ENCODE assay signal across 15 cellular contexts in the genomic region with DNA sequence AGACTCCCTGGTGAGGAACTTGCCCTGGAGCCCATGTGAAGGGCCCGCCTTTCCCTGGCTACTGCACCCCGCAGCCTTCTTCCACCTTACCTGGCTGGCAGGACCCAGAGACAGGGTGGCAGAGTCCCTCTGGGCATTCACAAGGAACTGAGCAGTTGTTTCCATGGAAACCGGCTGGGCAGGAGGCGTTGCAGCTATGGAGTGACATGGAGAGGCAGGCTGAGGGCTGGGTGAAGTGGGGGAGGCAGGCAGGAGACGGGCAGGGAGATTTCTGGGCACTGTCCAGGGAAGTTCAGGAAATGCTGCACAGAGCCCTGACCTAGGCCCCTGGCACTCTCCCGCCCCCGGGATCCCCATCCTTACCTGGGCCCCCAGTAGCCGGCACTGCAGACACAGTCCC. TPM values are rescaled to one million over a fixed set of nuclear protein-coding genes. Genes with fewer than 3 reads are reported as not detected.
DNase-seq lines count a peak whose midpoint lies in the region; ATAC-seq lines count a peak whose summit lies in the region.
"Had no signal": no experiment of that assay in that cellular context is flagged by ENCODE, and none has a peak within 500 bp of the region (broad histone marks: within the 10 kb centered on the region; RNA-seq: fewer than 3 reads in every experiment).

No MANE protein-coding gene starts in this region.

- no peak for ATAC-seq in stimulated activated effector memory CD8-positive, alpha-beta T cell treated with anti-CD3 and anti-CD28 coated beads, Interleukin-12 subunit alpha, Interleukin-12 subunit beta, amount 100 ng/mL, for 72 hours
- ATAC-seq in GM21737 (IDR thresholded peaks at IDR 0.05; ENCODE audit: unreplicated experiment), result no peak
- ATAC-seq: activated naive CD4-positive, alpha-beta T cell treated with anti-CD3 and anti-CD28 coated beads, Interleukin-2, amount 50 U/mL, for 72 hours; foreskin keratinocyte had no signal

- DNase-seq in activated naive CD4-positive, alpha-beta T cell treated with anti-CD3 and anti-CD28 coated beads for 36 hours, result no peak
- no peak for DNase-seq in activated naive CD4-positive, alpha-beta T cell (lab: John Stamatoyannopoulos, UW)
- DNase-seq in NCI-H2196 treated with DMSO at 0.1 percent for 48 hours (lab: John Stamatoyannopoulos, UW; ENCODE audit: unreplicated experiment) (peak; percentile 26), iPS-NIHi11 (ENCODE audit: low spot score) (peak; percentile 54), cerebellar cortex (ENCODE audit: low spot score) (no peak), hepatic stellate cell (ENCODE audit: low spot score) (no peak)
- no peak for DNase-seq in stimulated activated effector memory CD8-positive, alpha-beta T cell treated with anti-CD3 and anti-CD28 coated beads, Interleukin-12 subunit alpha, Interleukin-12 subunit beta, amount 100 ng/mL, for 72 hours (ENCODE audit: low spot score in 2 of 2)
- DNase-seq: foreskin keratinocyte; GOT3; MV-4-11; NCI-H774; stimulated activated naive CD4-positive, alpha-beta T cell treated with Interleukin-2 at 50 U/mL for 16 hours had no signal

- peaks cover 7% of the 10 kb centered on the region for H3K4me1 Mint-ChIP-seq in activated naive CD4-positive, alpha-beta T cell treated with anti-CD3 and anti-CD28 coated beads for 36 hours (ENCODE audit: low read depth)
- H3K4me1 Mint-ChIP-seq in stimulated activated effector memory CD8-positive, alpha-beta T cell treated with anti-CD3 and anti-CD28 coated beads, Interleukin-12 subunit alpha, Interleukin-12 subunit beta, amount 100 ng/mL, for 72 hours, result peaks cover 8% of the 10 kb centered on the region

- H3K4me3 Mint-ChIP-seq in activated naive CD4-positive, alpha-beta T cell treated with anti-CD3 and anti-CD28 coated beads for 36 hours, result no peak overlapping the region
- H3K4me3 Mint-ChIP-seq in stimulated activated effector memory CD8-positive, alpha-beta T cell treated with anti-CD3 and anti-CD28 coated beads, Interleukin-12 subunit alpha, Interleukin-12 subunit beta, amount 100 ng/mL, for 72 hours, result no peak overlapping the region
- H3K4me3 Mint-ChIP-seq: T-helper 1 cell treated with Interleukin-12 subunit alpha and Interleukin-12 subunit beta and Interleukin-4 antibody, amounts not matched to agents 30 μg/mL and 1 μg/mL, for 36 hours had no signal

- no peaks in the 10 kb centered on the region for H3K9me3 Mint-ChIP-seq in activated naive CD4-positive, alpha-beta T cell treated with anti-CD3 and anti-CD28 coated beads for 36 hours
- no peaks in the 10 kb centered on the region for H3K9me3 Mint-ChIP-seq in stimulated activated effector memory CD8-positive, alpha-beta T cell treated with anti-CD3 and anti-CD28 coated beads, Interleukin-12 subunit alpha, Interleukin-12 subunit beta, amount 100 ng/mL, for 72 hours
- H3K9me3 Mint-ChIP-seq: activated naive CD4-positive, alpha-beta T cell treated with anti-CD3 and anti-CD28 coated beads, Interleukin-2, amount 50 U/mL, for 72 hours; T-helper 1 cell treated with Interleukin-12 subunit alpha and Interleukin-12 subunit beta and Interleukin-4 antibody, amounts not matched to agents 30 μg/mL and 1 μg/mL, for 36 hours had no signal

- intact Hi-C loops in activated naive CD4-positive, alpha-beta T cell treated with anti-CD3 and anti-CD28 coated beads for 36 hours (cut with micrococcal nuclease), result no loop called here

- CTCF ChIA-PET in activated naive CD4-positive, alpha-beta T cell treated with anti-CD3 and anti-CD28 coated beads for 36 hours (lab: Charles Lee), result interaction anchor here (1.1 to 1.6 kb wide), 2 partner anchors 9 to 10 kb away, joined by 4 read pairs; no protein-coding TSS in a partner anchor

- peak overlapping the region; percentile 19 for H3K27ac Mint-ChIP-seq in activated naive CD4-positive, alpha-beta T cell treated with anti-CD3 and anti-CD28 coated beads for 36 hours
- H3K27ac Mint-ChIP-seq in stimulated activated effector memory CD8-positive, alpha-beta T cell treated with anti-CD3 and anti-CD28 coated beads, Interleukin-12 subunit alpha, Interleukin-12 subunit beta, amount 100 ng/mL, for 72 hours, result peak overlapping the region; percentile 58
- H3K27ac Mint-ChIP-seq: T-helper 1 cell treated with Interleukin-12 subunit alpha and Interleukin-12 subunit beta and Interleukin-4 antibody, amounts not matched to agents 30 μg/mL and 1 μg/mL, for 36 hours had no signal

- H3K27me3 Mint-ChIP-seq in activated naive CD4-positive, alpha-beta T cell treated with anti-CD3 and anti-CD28 coated beads for 36 hours (ENCODE audit: low read depth), result no peaks in the 10 kb centered on the region

- no peaks in the 10 kb centered on the region for H3K36me3 Mint-ChIP-seq in activated naive CD4-positive, alpha-beta T cell treated with anti-CD3 and anti-CD28 coated beads for 36 hours (ENCODE audit: low read depth)
- H3K36me3 Mint-ChIP-seq in stimulated activated effector memory CD8-positive, alpha-beta T cell treated with anti-CD3 and anti-CD28 coated beads, Interleukin-12 subunit alpha, Interleukin-12 subunit beta, amount 100 ng/mL, for 72 hours, result peaks cover 6% of the 10 kb centered on the region
- H3K36me3 Mint-ChIP-seq: activated naive CD4-positive, alpha-beta T cell treated with anti-CD3 and anti-CD28 coated beads, Interleukin-2, amount 50 U/mL, for 72 hours had no signal

RNA-seq across cellular contexts. Expression of a gene that starts 6.0 kb away (rescaled TPM):
- under 1 TPM; 0.43 to 0.57 TPM for total RNA-seq in activated naive CD4-positive, alpha-beta T cell treated with anti-CD3 and anti-CD28 coated beads for 36 hours
- total RNA-seq: foreskin keratinocyte had no signal

RNA-seq across cellular contexts. Expression of a gene that starts 10.1 kb away (rescaled TPM):
- 1 to 10 TPM; 1.0 to 1.1 TPM for total RNA-seq in activated naive CD4-positive, alpha-beta T cell treated with anti-CD3 and anti-CD28 coated beads for 36 hours

RNA-seq across cellular contexts. Expression of a gene that starts 10.9 kb away (rescaled TPM):
- under 1 TPM; 0.12 to 0.14 TPM for total RNA-seq in activated naive CD4-positive, alpha-beta T cell treated with anti-CD3 and anti-CD28 coated beads for 36 hours

RNA-seq across cellular contexts. Expression of a gene that starts 45.1 kb away (rescaled TPM):
- total RNA-seq in activated naive CD4-positive, alpha-beta T cell treated with anti-CD3 and anti-CD28 coated beads for 36 hours, result 100 to 1,000 TPM; 458 to 479 TPM

Comparison
In these comparisons a context has a peak if more than half of its experiments do, and no peak if none do; other contexts are left out.
1. DNase-seq: peak in NCI-H2196 treated with DMSO at 0.1 percent for 48 hours (single experiment) and iPS-NIHi11 (single experiment); none in activated naive CD4-positive, alpha-beta T cell treated with anti-CD3 and anti-CD28 coated beads for 36 hours (single experiment), activated naive CD4-positive, alpha-beta T cell (0 of 4), stimulated activated effector memory CD8-positive, alpha-beta T cell treated with anti-CD3 and anti-CD28 coated beads, Interleukin-12 subunit alpha, Interleukin-12 subunit beta, amount 100 ng/mL, for 72 hours (0 of 2), cerebellar cortex (single experiment) and hepatic stellate cell (single experiment).